Comparison of ENCODE assay signal across 2 cellular contexts in the genomic region with DNA sequence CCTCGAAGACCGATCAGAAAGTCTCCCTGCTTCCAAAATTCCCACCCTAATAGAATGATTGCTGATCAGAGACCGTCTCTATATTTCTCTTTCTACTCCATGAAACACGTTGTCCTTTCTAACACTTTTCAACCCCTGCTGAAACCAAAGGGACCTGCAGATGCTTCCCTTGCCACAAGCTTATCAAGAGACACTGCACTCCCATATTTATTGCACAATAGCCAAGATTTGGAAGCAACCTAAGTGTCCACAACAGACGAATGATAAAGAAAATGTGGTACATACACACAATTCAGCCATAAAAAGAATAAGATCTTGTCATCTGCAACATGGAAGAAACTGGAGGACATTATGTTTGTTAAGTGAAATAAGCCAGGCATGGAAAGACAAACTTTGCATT.
TF ChIP-seq lines count a peak whose summit lies in the region.

No MANE protein-coding gene starts in this region.

TF ChIP-seq in HCT116, 20 proteins besides CTCF, POLR2A, EP300 and RAD21 (continued from another document):
- TF ChIP-seq TCF7L2 (IDR thresholded peaks at IDR 0.05; ENCODE audit: borderline replicate concordance, extremely low read depth, insufficient read depth, insufficient read length): no peak

TF ChIP-seq in K562, 482 proteins besides CTCF, POLR2A, EP300 and RAD21 (continued from another document):
- TF ChIP-seq, protein P1, sequence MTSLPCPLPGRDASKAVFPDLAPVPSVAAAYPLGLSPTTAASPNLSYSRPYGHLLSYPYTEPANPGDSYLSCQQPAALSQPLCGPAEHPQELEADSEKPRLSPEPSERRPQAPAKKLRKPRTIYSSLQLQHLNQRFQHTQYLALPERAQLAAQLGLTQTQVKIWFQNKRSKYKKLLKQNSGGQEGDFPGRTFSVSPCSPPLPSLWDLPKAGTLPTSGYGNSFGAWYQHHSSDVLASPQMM (CRISPR knock-in tag; IDR thresholded peaks at IDR 0.05): no peak
